1 cellular context compared by ENCODE assay signal in genomic region chr2:201974651-201975050, GRCh38.
TF ChIP-seq lines count a peak whose summit lies in the region.

No MANE protein-coding gene starts in this region.

TF ChIP-seq in IMR-90, 13 proteins besides CTCF, POLR2A, EP300 and RAD21 (continued from another document):
- TF ChIP-seq ELK1 (IDR thresholded peaks at IDR 0.05; ENCODE audit: borderline replicate concordance, low read depth, low read length) (no peak), CHD1 (IDR thresholded peaks at IDR 0.05; ENCODE audit: low read depth, low read length) (no peak), MXI1 (IDR thresholded peaks at IDR 0.05; ENCODE audit: borderline replicate concordance, low read depth, low read length) (no peak), CEBPB (IDR thresholded peaks at IDR 0.05; ENCODE audit: low read depth, low read length) (no peak)
TF ChIP-seq in IMR-90: peak in this region for 0.
